ENCODE assay signal across 28 cellular contexts in genomic region chr12:105831372-105831771, GRCh38.
DNase-seq lines count a peak whose midpoint lies in the region; ATAC-seq and TF ChIP-seq lines count a peak whose summit lies in the region.
"Had no signal": no experiment of that assay in that cellular context is flagged by ENCODE, and none has a peak within 500 bp of the region (broad histone marks: within the 10 kb centered on the region; RNA-seq: fewer than 3 reads in every experiment).

No MANE protein-coding gene starts in this region.

- H3K4me1 Mint-ChIP-seq in endodermal cell, result peaks cover 5% of the 10 kb centered on the region
- no peaks in the 10 kb centered on the region for H3K4me1 Mint-ChIP-seq in stimulated activated effector memory CD8-positive, alpha-beta T cell treated with anti-CD3 and anti-CD28 coated beads, Interleukin-12 subunit alpha, Interleukin-12 subunit beta, amount 100 ng/mL, for 72 hours
- no peaks in the 10 kb centered on the region for H3K4me1 Mint-ChIP-seq in activated CD4-positive, alpha-beta memory T cell treated with anti-CD3 and anti-CD28 coated beads, Interleukin-2, amount 10 ng/mL, durations not matched to agents 7 days and 5 days
- H3K4me1 Mint-ChIP-seq: activated T-helper 17 cell treated with anti-CD3 and anti-CD28 coated beads, Interleukin-2, amount 50 U/mL, for 72 hours had no signal

- H3K27ac Mint-ChIP-seq in endodermal cell, result no peak overlapping the region
- no peak overlapping the region for H3K27ac Mint-ChIP-seq in stimulated activated effector memory CD8-positive, alpha-beta T cell treated with anti-CD3 and anti-CD28 coated beads, Interleukin-12 subunit alpha, Interleukin-12 subunit beta, amount 100 ng/mL, for 72 hours
- no peak overlapping the region for H3K27ac Mint-ChIP-seq in activated CD4-positive, alpha-beta memory T cell treated with anti-CD3 and anti-CD28 coated beads, Interleukin-2, amount 10 ng/mL, durations not matched to agents 7 days and 5 days
- H3K27ac Mint-ChIP-seq: activated naive CD4-positive, alpha-beta T cell treated with anti-CD3 and anti-CD28 coated beads, Interleukin-2, amount 50 U/mL, for 72 hours; activated T-helper 17 cell treated with anti-CD3 and anti-CD28 coated beads, Interleukin-2, amount 50 U/mL, for 72 hours; CD4-positive, alpha-beta T cell had no signal

- no peaks in the 10 kb centered on the region for H3K27me3 ChIP-seq in endodermal cell (ENCODE audit: control insufficient read depth, insufficient read depth, low read length, poor library complexity, severe bottlenecking)
- H3K27me3 ChIP-seq: cardiac muscle cell, esophagus squamous epithelium, hepatocyte, thyroid gland had no signal

- H3K36me3 ChIP-seq in endodermal cell (ENCODE audit: control insufficient read depth, insufficient read depth, low read length), result no peaks in the 10 kb centered on the region
- H3K36me3 ChIP-seq: cardiac muscle cell, esophagus squamous epithelium, thyroid gland had no signal

- peaks cover 10% of the 10 kb centered on the region for H3K9me3 Mint-ChIP-seq in endodermal cell
- no peaks in the 10 kb centered on the region for H3K9me3 Mint-ChIP-seq in stimulated activated effector memory CD8-positive, alpha-beta T cell treated with anti-CD3 and anti-CD28 coated beads, Interleukin-12 subunit alpha, Interleukin-12 subunit beta, amount 100 ng/mL, for 72 hours
- no peaks in the 10 kb centered on the region for H3K9me3 Mint-ChIP-seq in activated CD4-positive, alpha-beta memory T cell treated with anti-CD3 and anti-CD28 coated beads, Interleukin-2, amount 10 ng/mL, durations not matched to agents 7 days and 5 days
- H3K9me3 Mint-ChIP-seq: activated naive CD4-positive, alpha-beta T cell treated with anti-CD3 and anti-CD28 coated beads, Interleukin-2, amount 50 U/mL, for 72 hours; activated T-helper 17 cell treated with anti-CD3 and anti-CD28 coated beads, Interleukin-2, amount 50 U/mL, for 72 hours; CD4-positive, alpha-beta T cell had no signal

- 87% methylated on average over 2 of the region's 3 CpGs; no CpG with 5 or more reads in 1 of the 2 experiments for WGBS in endodermal cell (ENCODE audit: insufficient coverage in 1 of 2, insufficient read length in 1 of 2), 2 experiments

- POLR2A ChIA-PET in activated CD4-positive, alpha-beta memory T cell treated with anti-CD3 and anti-CD28 coated beads, Interleukin-2, amount 10 ng/mL, durations not matched to agents 7 days and 5 days (lab: Charles Lee), result no interaction called here

- CTCF ChIA-PET in activated CD4-positive, alpha-beta memory T cell treated with anti-CD3 and anti-CD28 coated beads, Interleukin-2, amount 10 ng/mL, durations not matched to agents 7 days and 5 days (lab: Charles Lee), result no interaction called here

- in situ Hi-C loops in GM13976 (cut with MboI; ENCODE audit: low sequenced_read_pairs, unreplicated experiment), result no loop called here

- H3K27ac ChIP-seq in endodermal cell (ENCODE audit: low read depth, low read length), result no peak overlapping the region
- H3K27ac ChIP-seq: cardiac muscle cell, esophagus squamous epithelium, hepatocyte, thyroid gland had no signal

- DNase-seq in NCI-H146 (lab: John Stamatoyannopoulos, UW) (peak; percentile 4), NCI-H146 treated with DMSO at 0.1 percent for 48 hours (lab: John Stamatoyannopoulos, UW; ENCODE audit: unreplicated experiment) (no peak), NCI-H2107 treated with DMSO at 0.1 percent for 48 hours (lab: John Stamatoyannopoulos, UW; ENCODE audit: unreplicated experiment) (peak; percentile 80), endodermal cell (peak; percentile 72), GM13976 (ENCODE audit: low spot score) (no peak)
- no peak for DNase-seq in stimulated activated effector memory CD8-positive, alpha-beta T cell treated with anti-CD3 and anti-CD28 coated beads, Interleukin-12 subunit alpha, Interleukin-12 subunit beta, amount 100 ng/mL, for 72 hours (ENCODE audit: low spot score in 2 of 2)
- no peak for DNase-seq in activated CD4-positive, alpha-beta memory T cell treated with anti-CD3 and anti-CD28 coated beads, Interleukin-2, amount 10 ng/mL, durations not matched to agents 7 days and 5 days
- no peak for DNase-seq in stimulated activated naive CD4-positive, alpha-beta T cell treated with Interleukin-2 at 50 U/mL for 16 hours (lab: John Stamatoyannopoulos, UW)
- DNase-seq: activated CD8-positive, alpha-beta memory T cell treated with anti-CD3 and anti-CD28 coated beads, Interleukin-2, amount 50 U/mL, for 4 hours; aorta; CD4-positive, alpha-beta T cell; cortex of kidney; esophagus squamous epithelium; GDM1; Kasumi-1; MV-4-11; NCI-H2029; NCI-H510A; OCI-M1; stimulated activated CD4-positive, alpha-beta T cell treated with anti-CD3 and anti-CD28 coated beads, Interleukin-4, amount 100 ng/mL, for 4 hours; stimulated activated naive CD8-positive, alpha-beta T cell treated with anti-CD3 and anti-CD28 coated beads, Interleukin-15, Interleukin-2, amounts not matched to agents 100 U/mL and 50 U/mL, for 24 hours; thyroid gland had no signal

- H3K36me3 Mint-ChIP-seq in endodermal cell (ENCODE audit: low read depth), result no peaks in the 10 kb centered on the region
- H3K36me3 Mint-ChIP-seq in stimulated activated effector memory CD8-positive, alpha-beta T cell treated with anti-CD3 and anti-CD28 coated beads, Interleukin-12 subunit alpha, Interleukin-12 subunit beta, amount 100 ng/mL, for 72 hours, result no peaks in the 10 kb centered on the region
- H3K36me3 Mint-ChIP-seq in activated CD4-positive, alpha-beta memory T cell treated with anti-CD3 and anti-CD28 coated beads, Interleukin-2, amount 10 ng/mL, durations not matched to agents 7 days and 5 days (ENCODE audit: low read depth), result no peaks in the 10 kb centered on the region
- H3K36me3 Mint-ChIP-seq: activated naive CD4-positive, alpha-beta T cell treated with anti-CD3 and anti-CD28 coated beads, Interleukin-2, amount 50 U/mL, for 72 hours had no signal

- H3K9ac ChIP-seq in endodermal cell (ENCODE audit: extremely low read depth, low read length, poor library complexity, severe bottlenecking), result no peak overlapping the region

- TF ChIP-seq CTCF in endodermal cell (conservative IDR thresholded peaks at IDR 0.05), result peak; percentile 85
- no peak for TF ChIP-seq CTCF in GM13976 (IDR thresholded peaks at IDR 0.05; ENCODE audit: borderline replicate concordance, control extremely low read depth, extremely low read depth, insufficient read depth, missing control alignments)

- H3K9me3 ChIP-seq in endodermal cell (ENCODE audit: control insufficient read depth, low read length), result no peaks in the 10 kb centered on the region
- H3K9me3 ChIP-seq: esophagus squamous epithelium, thyroid gland had no signal

- peak; percentile 6 for ATAC-seq in stimulated activated effector memory CD8-positive, alpha-beta T cell treated with anti-CD3 and anti-CD28 coated beads, Interleukin-12 subunit alpha, Interleukin-12 subunit beta, amount 100 ng/mL, for 72 hours
- ATAC-seq: activated naive CD4-positive, alpha-beta T cell treated with anti-CD3 and anti-CD28 coated beads, Interleukin-2, amount 50 U/mL, for 72 hours; activated T-helper 17 cell treated with anti-CD3 and anti-CD28 coated beads, Interleukin-2, amount 50 U/mL, for 72 hours; Right ventricle myocardium inferior; sciatic nerve; stimulated activated naive CD8-positive, alpha-beta T cell treated with anti-CD3 and anti-CD28 coated beads, Interleukin-15, Interleukin-2, amounts not matched to agents 100 U/mL and 50 U/mL, for 24 hours had no signal

- H3K4me3 Mint-ChIP-seq in endodermal cell, result no peak overlapping the region
- no peak overlapping the region for H3K4me3 Mint-ChIP-seq in stimulated activated effector memory CD8-positive, alpha-beta T cell treated with anti-CD3 and anti-CD28 coated beads, Interleukin-12 subunit alpha, Interleukin-12 subunit beta, amount 100 ng/mL, for 72 hours
- H3K4me3 Mint-ChIP-seq in activated CD4-positive, alpha-beta memory T cell treated with anti-CD3 and anti-CD28 coated beads, Interleukin-2, amount 10 ng/mL, durations not matched to agents 7 days and 5 days, result no peak overlapping the region
- H3K4me3 Mint-ChIP-seq: activated T-helper 17 cell treated with anti-CD3 and anti-CD28 coated beads, Interleukin-2, amount 50 U/mL, for 72 hours; CD4-positive, alpha-beta T cell had no signal

- no peak overlapping the region for H3K4me3 ChIP-seq in endodermal cell (ENCODE audit: low read length)
- H3K4me3 ChIP-seq: cardiac muscle cell, esophagus squamous epithelium, hepatocyte, thyroid gland had no signal

- H3K4me1 ChIP-seq in endodermal cell (ENCODE audit: control insufficient read depth, insufficient read depth, low read length), result no peaks in the 10 kb centered on the region
- H3K4me1 ChIP-seq: esophagus squamous epithelium, thyroid gland had no signal

- no peaks in the 10 kb centered on the region for H3K27me3 Mint-ChIP-seq in endodermal cell (ENCODE audit: insufficient read depth)
- no peaks in the 10 kb centered on the region for H3K27me3 Mint-ChIP-seq in activated CD4-positive, alpha-beta memory T cell treated with anti-CD3 and anti-CD28 coated beads, Interleukin-2, amount 10 ng/mL, durations not matched to agents 7 days and 5 days
- H3K27me3 Mint-ChIP-seq: activated T-helper 17 cell treated with anti-CD3 and anti-CD28 coated beads, Interleukin-2, amount 50 U/mL, for 72 hours; CD4-positive, alpha-beta T cell had no signal

Comparison
In these comparisons a context has a peak if more than half of its experiments do, and no peak if none do; other contexts are left out.
1. DNase-seq: peak in NCI-H146 (single experiment), NCI-H2107 treated with DMSO at 0.1 percent for 48 hours (single experiment) and endodermal cell (single experiment); none in NCI-H146 treated with DMSO at 0.1 percent for 48 hours (single experiment), stimulated activated effector memory CD8-positive, alpha-beta T cell treated with anti-CD3 and anti-CD28 coated beads, Interleukin-12 subunit alpha, Interleukin-12 subunit beta, amount 100 ng/mL, for 72 hours (0 of 2), GM13976 (single experiment), activated CD4-positive, alpha-beta memory T cell treated with anti-CD3 and anti-CD28 coated beads, Interleukin-2, amount 10 ng/mL, durations not matched to agents 7 days and 5 days (single experiment) and stimulated activated naive CD4-positive, alpha-beta T cell treated with Interleukin-2 at 50 U/mL for 16 hours (single experiment).